In the genomic region with DNA sequence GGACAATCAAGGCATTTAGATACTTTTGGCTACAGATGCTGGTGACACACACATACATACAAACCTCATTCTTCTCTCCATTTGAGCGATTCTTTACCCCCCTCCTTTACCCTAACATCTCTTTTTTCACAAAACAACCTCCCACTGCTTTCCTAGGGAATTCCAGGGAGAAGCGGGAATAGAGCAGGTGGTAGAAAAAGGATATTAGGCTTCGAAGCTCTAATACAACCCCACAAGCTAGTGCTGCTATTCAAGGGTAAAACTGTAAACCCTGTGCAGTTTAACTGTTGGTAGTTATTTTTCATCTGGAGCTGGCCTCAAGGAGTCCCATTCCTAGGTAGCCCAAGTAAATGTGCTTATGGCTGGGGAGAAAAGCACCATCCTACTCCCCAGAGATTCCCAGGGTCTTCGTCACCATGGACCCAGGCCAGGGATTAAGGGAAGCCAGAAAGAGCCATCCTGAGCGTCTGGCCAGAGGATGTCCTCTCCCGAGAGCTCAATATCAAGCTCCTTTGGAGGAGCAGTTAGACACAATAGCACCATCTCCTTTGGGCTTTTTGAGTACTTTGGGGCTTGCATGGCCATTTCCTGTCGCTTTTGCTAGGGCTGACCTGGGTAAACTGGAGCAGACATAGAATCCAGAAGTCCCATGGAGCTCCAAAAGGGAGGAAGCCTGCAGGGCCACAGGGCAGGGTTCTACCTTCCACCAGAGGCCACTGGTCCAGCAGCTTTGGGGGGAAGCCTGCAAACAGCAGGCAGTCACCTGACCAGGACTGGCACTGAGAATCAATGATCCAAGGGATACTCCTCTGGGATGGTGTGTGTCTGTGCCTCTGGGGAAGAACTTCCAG, we compare ENCODE assay signal across 8 cellular contexts. TPM values are rescaled to one million over a fixed set of nuclear protein-coding genes. Genes with fewer than 3 reads are reported as not detected.
DNase-seq lines count a peak whose midpoint lies in the region; ATAC-seq, FAIRE-seq and TF ChIP-seq lines count a peak whose summit lies in the region.

No MANE protein-coding gene starts in this region.

- H3K4me2 ChIP-seq in keratinocyte (ENCODE audit: control insufficient read depth, extremely low read depth, insufficient read depth, low read depth, low read length): peak overlapping the region; percentile 100

- no peak for ATAC-seq in activated naive CD4-positive, alpha-beta T cell treated with anti-CD3 and anti-CD28 coated beads, Interleukin-2, amount 50 U/mL, for 72 hours
- ATAC-seq in stimulated activated effector memory CD8-positive, alpha-beta T cell treated with anti-CD3 and anti-CD28 coated beads, Interleukin-12 subunit alpha, Interleukin-12 subunit beta, amount 100 ng/mL, for 72 hours: no peak
- ATAC-seq in HG02970 (IDR thresholded peaks at IDR 0.05; ENCODE audit: low FRiP score, unreplicated experiment) (no peak), GM21529 (IDR thresholded peaks at IDR 0.05; ENCODE audit: unreplicated experiment) (no peak)

- H3K4me3 ChIP-seq in HFF-Myc (replicated peaks; ENCODE audit: low read depth, low read length): peak overlapping the region; percentile 66
- peak overlapping the region in 2 of 3 experiments; percentile 50 to 51 for H3K4me3 ChIP-seq in keratinocyte (ENCODE audit: control insufficient read depth in 2 of 3, extremely low read depth in 1 of 3, insufficient read depth in 2 of 3, low read depth in 1 of 3, low read length in 3 of 3)

- dilution Hi-C loops in keratinocyte (cut with MboI; ENCODE audit: extremely low pct_ligation_motif_present, low sequenced_read_pairs): no loop called here

- H3K36me3 ChIP-seq in keratinocyte (ENCODE audit: control insufficient read depth in 2 of 2, extremely low read depth in 1 of 2, insufficient read depth in 2 of 2, low read length in 2 of 2): no peaks in the 10 kb centered on the region

- H3K9me3 Mint-ChIP-seq in activated naive CD4-positive, alpha-beta T cell treated with anti-CD3 and anti-CD28 coated beads, Interleukin-2, amount 50 U/mL, for 72 hours: no peaks in the 10 kb centered on the region
- H3K9me3 Mint-ChIP-seq in stimulated activated effector memory CD8-positive, alpha-beta T cell treated with anti-CD3 and anti-CD28 coated beads, Interleukin-12 subunit alpha, Interleukin-12 subunit beta, amount 100 ng/mL, for 72 hours: no peaks in the 10 kb centered on the region

- peak overlapping the region; percentile 85 for H3K27ac ChIP-seq in keratinocyte (ENCODE audit: control insufficient read depth, insufficient read depth, low read length)

- H3K9me3 ChIP-seq in keratinocyte (ENCODE audit: control insufficient read depth, low read depth, low read length): no peaks in the 10 kb centered on the region

- peaks cover 68% of the 10 kb centered on the region for H3K4me1 Mint-ChIP-seq in stimulated activated effector memory CD8-positive, alpha-beta T cell treated with anti-CD3 and anti-CD28 coated beads, Interleukin-12 subunit alpha, Interleukin-12 subunit beta, amount 100 ng/mL, for 72 hours

- peak overlapping the region; percentile 84 to 93 for H3K27ac Mint-ChIP-seq in activated naive CD4-positive, alpha-beta T cell treated with anti-CD3 and anti-CD28 coated beads, Interleukin-2, amount 50 U/mL, for 72 hours
- peak overlapping the region; percentile 82 for H3K27ac Mint-ChIP-seq in stimulated activated effector memory CD8-positive, alpha-beta T cell treated with anti-CD3 and anti-CD28 coated beads, Interleukin-12 subunit alpha, Interleukin-12 subunit beta, amount 100 ng/mL, for 72 hours

- H3K9me1 ChIP-seq in keratinocyte (ENCODE audit: control insufficient read depth, extremely low read depth, insufficient read depth, low read length): no peaks in the 10 kb centered on the region

- H3K4me1 ChIP-seq in keratinocyte (ENCODE audit: control insufficient read depth, extremely low read depth, insufficient read depth, low read length): peaks cover 48% of the 10 kb centered on the region

- FAIRE-seq in keratinocyte (lab: Jason Lieb, UNC): no peak

- H4K20me1 ChIP-seq in keratinocyte (ENCODE audit: control insufficient read depth, extremely low read depth, insufficient read depth, low read length): no peaks in the 10 kb centered on the region

- DNase-seq in HFF-Myc (ENCODE audit: extremely low read depth, low read depth): no peak
- DNase-seq in activated naive CD4-positive, alpha-beta T cell treated with anti-CD3 and anti-CD28 coated beads, Interleukin-2, amount 50 U/mL, for 72 hours (ENCODE audit: low spot score in 2 of 2): no peak
- DNase-seq in keratinocyte (ENCODE audit: low read depth, low spot score): no peak
- no peak for DNase-seq in stimulated activated effector memory CD8-positive, alpha-beta T cell treated with anti-CD3 and anti-CD28 coated beads, Interleukin-12 subunit alpha, Interleukin-12 subunit beta, amount 100 ng/mL, for 72 hours (ENCODE audit: low spot score in 2 of 2)
- no peak for DNase-seq in NOMO-1 (lab: John Stamatoyannopoulos, UW; ENCODE audit: unreplicated experiment in 2 of 2)
- no peak for DNase-seq in SIG-M5 (lab: John Stamatoyannopoulos, UW)

- peaks cover 35 to 40% of the 10 kb centered on the region in 2 donors for H3K36me3 Mint-ChIP-seq in activated naive CD4-positive, alpha-beta T cell treated with anti-CD3 and anti-CD28 coated beads, Interleukin-2, amount 50 U/mL, for 72 hours
- H3K36me3 Mint-ChIP-seq in stimulated activated effector memory CD8-positive, alpha-beta T cell treated with anti-CD3 and anti-CD28 coated beads, Interleukin-12 subunit alpha, Interleukin-12 subunit beta, amount 100 ng/mL, for 72 hours: no peaks in the 10 kb centered on the region

- peak overlapping the region; percentile 81 for H3K4me3 Mint-ChIP-seq in stimulated activated effector memory CD8-positive, alpha-beta T cell treated with anti-CD3 and anti-CD28 coated beads, Interleukin-12 subunit alpha, Interleukin-12 subunit beta, amount 100 ng/mL, for 72 hours

- peak overlapping the region; percentile 73 for H3K9ac ChIP-seq in keratinocyte (ENCODE audit: control insufficient read depth, extremely low read depth, insufficient read depth, low read length)

- H3K79me2 ChIP-seq in keratinocyte (ENCODE audit: control insufficient read depth, insufficient read depth, low read length): peaks cover 49% of the 10 kb centered on the region

- TF ChIP-seq CTCF in HFF-Myc (IDR thresholded peaks at IDR 0.05; ENCODE audit: low read depth, low read length, missing control alignments) (no peak), keratinocyte (optimal IDR thresholded peaks at IDR 0.05 in 1 of 3, IDR thresholded peaks at IDR 0.05 in 1 of 3, conservative IDR thresholded peaks at IDR 0.05 in 1 of 3; ENCODE audit: extremely low read depth in 1 of 3, insufficient read depth in 2 of 3, low read length in 3 of 3) (no peak)

- peak overlapping the region; percentile 81 for H2AFZ ChIP-seq in keratinocyte (ENCODE audit: control insufficient read depth, low read length)

- H3K27me3 ChIP-seq in keratinocyte (ENCODE audit: control insufficient read depth, extremely low read depth, insufficient read depth, low read length): no peaks in the 10 kb centered on the region

RNA-seq across cellular contexts. Expression of a gene that starts 3.1 kb away (rescaled TPM):
- 10 to 100 TPM; 26.5 to 27.9 TPM for total RNA-seq in activated naive CD4-positive, alpha-beta T cell treated with anti-CD3 and anti-CD28 coated beads, Interleukin-2, amount 50 U/mL, for 72 hours
- polyA plus RNA-seq in keratinocyte: 4.2 to 7.4 TPM (median 4.2 TPM) in 3 replicates
- polyA plus RNA-seq in keratinocyte (2011; ENCODE audit: low read depth): 1.0 TPM
- polyA plus RNA-seq in keratinocyte (2011; cell fraction: cytosol; rRNA removed): 2.8 and 3.3 TPM in 2 replicates
- polyA plus RNA-seq in keratinocyte (2011; cell fraction: nucleus; rRNA removed): 6.9 and 7.8 TPM in 2 replicates
- polyA plus RNA-seq in keratinocyte (2012; ENCODE audit: low replicate concordance): 1.1 and 4.4 TPM in 2 replicates
- polyA minus RNA-seq in keratinocyte: 8.8 to 13.1 TPM (median 11.0 TPM) in 3 replicates
- polyA minus RNA-seq in keratinocyte (2011; cell fraction: cytosol; rRNA and poly(A)+ RNA removed): 2.1 TPM
- 8.1 and 13.8 TPM in 2 replicates for polyA minus RNA-seq in keratinocyte (2011; cell fraction: nucleus; rRNA and poly(A)+ RNA removed)

RNA-seq across cellular contexts. Expression of a gene that starts 49.8 kb away (rescaled TPM):
- 10 to 100 TPM; 33.3 to 58.6 TPM for total RNA-seq in activated naive CD4-positive, alpha-beta T cell treated with anti-CD3 and anti-CD28 coated beads, Interleukin-2, amount 50 U/mL, for 72 hours
- 7.6 to 19.3 TPM (median 10.3 TPM) in 3 replicates for polyA plus RNA-seq in keratinocyte
- polyA plus RNA-seq in keratinocyte (2011; ENCODE audit: low read depth): 22.5 TPM
- 8.0 and 8.6 TPM in 2 replicates for polyA plus RNA-seq in keratinocyte (2011; cell fraction: cytosol; rRNA removed)
- polyA plus RNA-seq in keratinocyte (2011; cell fraction: nucleus; rRNA removed): 19.7 and 34.0 TPM in 2 replicates
- polyA plus RNA-seq in keratinocyte (2012; ENCODE audit: low replicate concordance): 12.5 and 12.8 TPM in 2 replicates
- 1.3 to 8.3 TPM (median 3.4 TPM) in 3 replicates for polyA minus RNA-seq in keratinocyte
- polyA minus RNA-seq in keratinocyte (2011; cell fraction: cytosol; rRNA and poly(A)+ RNA removed): 3.6 TPM
- polyA minus RNA-seq in keratinocyte (2011; cell fraction: nucleus; rRNA and poly(A)+ RNA removed): 9.0 and 16.1 TPM in 2 replicates

RNA-seq across cellular contexts. Expression of a gene that starts 49.9 kb away (rescaled TPM):
- total RNA-seq in activated naive CD4-positive, alpha-beta T cell treated with anti-CD3 and anti-CD28 coated beads, Interleukin-2, amount 50 U/mL, for 72 hours: 10 to 100 TPM; 10.0 to 16.1 TPM
- 3.8 to 6.9 TPM (median 5.0 TPM) in 3 replicates for polyA plus RNA-seq in keratinocyte
- 7.7 TPM for polyA plus RNA-seq in keratinocyte (2011; ENCODE audit: low read depth)
- polyA plus RNA-seq in keratinocyte (2011; cell fraction: cytosol; rRNA removed): 2.6 and 4.1 TPM in 2 replicates
- polyA plus RNA-seq in keratinocyte (2011; cell fraction: nucleus; rRNA removed): 8.8 and 12.7 TPM in 2 replicates
- polyA plus RNA-seq in keratinocyte (2012; ENCODE audit: low replicate concordance): 4.5 and 5.5 TPM in 2 replicates
- 0.23 to 3.4 TPM (median 2.1 TPM) in 3 replicates for polyA minus RNA-seq in keratinocyte
- polyA minus RNA-seq in keratinocyte (2011; cell fraction: cytosol; rRNA and poly(A)+ RNA removed): 2.9 TPM
- polyA minus RNA-seq in keratinocyte (2011; cell fraction: nucleus; rRNA and poly(A)+ RNA removed): 3.6 and 7.4 TPM in 2 replicates
